Comparison of ENCODE assay signal across 15 cellular contexts in genomic region chr10:79224992-79225391, GRCh38.
"Had no signal": no experiment of that assay in that cellular context is flagged by ENCODE, and none has a peak within 500 bp of the region (broad histone marks: within the 10 kb centered on the region; RNA-seq: fewer than 3 reads in every experiment).

No MANE protein-coding gene starts in this region.

- H3K4me3 Mint-ChIP-seq: natural killer cell; T-helper 2 cell treated with Interferon-gamma antibody and Interleukin-4, amounts not matched to agents 5 μg/mL and 100 μg/mL, for 36 hours had no signal

- H3K9me3 ChIP-seq: adrenal gland had no signal

- H3K9me3 Mint-ChIP-seq: natural killer cell; T-helper 2 cell treated with Interferon-gamma antibody and Interleukin-4, amounts not matched to agents 5 μg/mL and 100 μg/mL, for 36 hours had no signal

- DNase-seq: activated CD4-positive, alpha-beta T cell treated with anti-CD3 and anti-CD28 coated beads, Interleukin-2, amount 50 U/mL, for 1 hour; activated naive CD4-positive, alpha-beta T cell treated with anti-CD3 and anti-CD28 coated beads, Interleukin-2, amount 50 U/mL, for 16 hours; activated T-cell treated with anti-CD3 and anti-CD28 coated beads, Interleukin-2, amount 50 U/mL, for 1 hour; adrenal gland; cerebellar nuclear complex; dermis blood vessel endothelial cell; foreskin keratinocyte; kidney glomerular epithelial cell; natural killer cell; occipital lobe; stimulated activated CD4-positive, alpha-beta T cell treated with anti-CD3 and anti-CD28 coated beads, Interleukin-15, amount 100 ng/mL, for 24 hours; stimulated activated CD4-positive, alpha-beta T cell treated with anti-CD3 and anti-CD28 coated beads, Interleukin-4, amount 100 ng/mL, for 24 hours; SW 1271 had no signal

- H3K4me3 ChIP-seq: adrenal gland, lung had no signal

- H3K27ac Mint-ChIP-seq: natural killer cell; T-helper 2 cell treated with Interferon-gamma antibody and Interleukin-4, amounts not matched to agents 5 μg/mL and 100 μg/mL, for 36 hours had no signal

- H3K27me3 ChIP-seq: adrenal gland, foreskin keratinocyte had no signal

- H3K36me3 Mint-ChIP-seq: natural killer cell had no signal

- H3K27ac ChIP-seq: foreskin keratinocyte had no signal

- ATAC-seq: foreskin keratinocyte, natural killer cell had no signal
